1 cellular context compared by ENCODE assay signal in genomic region chr20:9966966-9967365, GRCh38.
TF ChIP-seq lines count a peak whose summit lies in the region.

No MANE protein-coding gene starts in this region.

TF ChIP-seq in IMR-90, 13 proteins besides CTCF, POLR2A, EP300 and RAD21 (continued from another document):
- TF ChIP-seq USF2 (IDR thresholded peaks at IDR 0.05; ENCODE audit: low read depth, low read length) (no peak), CEBPB (IDR thresholded peaks at IDR 0.05; ENCODE audit: low read depth, low read length) (no peak), BHLHE40 (IDR thresholded peaks at IDR 0.05; ENCODE audit: low read depth, low read length) (no peak), NFE2L2 (IDR thresholded peaks at IDR 0.05; ENCODE audit: low read depth, low read length) (no peak), FOS (IDR thresholded peaks at IDR 0.05; ENCODE audit: low read depth, low read length) (no peak), RFX5 (IDR thresholded peaks at IDR 0.05; ENCODE audit: low read depth, low read length) (no peak), CHD1 (IDR thresholded peaks at IDR 0.05; ENCODE audit: low read depth, low read length) (no peak), MAFK (IDR thresholded peaks at IDR 0.05; ENCODE audit: low read depth, low read length) (no peak), MAZ (IDR thresholded peaks at IDR 0.05; ENCODE audit: borderline replicate concordance, low read depth, low read length) (no peak), RCOR1 (IDR thresholded peaks at IDR 0.05; ENCODE audit: insufficient replicate concordance, low read length) (no peak), SMC3 (IDR thresholded peaks at IDR 0.05; ENCODE audit: low read depth, low read length) (no peak)
